ENCODE assay signal across 25 cellular contexts in genomic region chr14:44163946-44164345, GRCh38.
"Had no signal": no experiment of that assay in that cellular context is flagged by ENCODE, and none has a peak within 500 bp of the region (broad histone marks: within the 10 kb centered on the region; RNA-seq: fewer than 3 reads in every experiment).

No MANE protein-coding gene starts in this region.

- H3K9me3 ChIP-seq: ascending aorta, colonic mucosa, esophagus squamous epithelium, sigmoid colon, upper lobe of left lung had no signal

- H3K36me3 Mint-ChIP-seq: activated naive CD4-positive, alpha-beta T cell treated with anti-CD3 and anti-CD28 coated beads, Interleukin-2, amount 50 U/mL, for 24 hours; immature natural killer cell; naive thymus-derived CD4-positive, alpha-beta T cell; neural progenitor cell; T-cell had no signal

- H3K27ac ChIP-seq: ascending aorta, brain microvascular endothelial cell, colonic mucosa, esophagus squamous epithelium, foreskin keratinocyte, hepatocyte, left lung, neural progenitor cell, sigmoid colon, spleen, upper lobe of left lung had no signal

- H3K4me3 Mint-ChIP-seq: activated B cell treated with CpG ODN at 0.5 μM for 24 hours; activated CD4-positive, alpha-beta T cell treated with anti-CD3 and anti-CD28 coated beads for 36 hours; activated naive CD4-positive, alpha-beta T cell treated with anti-CD3 and anti-CD28 coated beads, Interleukin-2, amount 50 U/mL, for 24 hours; immature natural killer cell; naive thymus-derived CD4-positive, alpha-beta T cell; neural progenitor cell; T-cell had no signal

- H3K36me3 ChIP-seq: ascending aorta, brain microvascular endothelial cell, colonic mucosa, esophagus squamous epithelium, left lung, neural progenitor cell, sigmoid colon, spleen, upper lobe of left lung had no signal

- H3K4me3 ChIP-seq: ascending aorta, colonic mucosa, esophagus squamous epithelium, hepatocyte, left lung, lung, neural progenitor cell, sigmoid colon, spleen, upper lobe of left lung had no signal

- H3K4me1 ChIP-seq: ascending aorta, colonic mucosa, esophagus squamous epithelium, foreskin keratinocyte, left lung, neural progenitor cell, sigmoid colon, spleen, upper lobe of left lung had no signal

- DNase-seq: activated B cell treated with CpG ODN at 0.5 μM for 24 hours; activated CD4-positive, alpha-beta T cell treated with anti-CD3 and anti-CD28 coated beads for 36 hours; activated CD4-positive, alpha-beta T cell treated with anti-CD3 and anti-CD28 coated beads, Interleukin-2, amount 50 U/mL, for 48 hours; activated gamma-delta T cell treated with Interleukin-2 at 50 U/mL for 16 hours; brain microvascular endothelial cell; colonic mucosa; esophagus squamous epithelium; immature natural killer cell; kidney glomerular epithelial cell; left lung; naive thymus-derived CD4-positive, alpha-beta T cell; retina; sigmoid colon; spleen; stimulated activated CD4-positive, alpha-beta T cell treated with anti-CD3 and anti-CD28 coated beads, Interleukin-4, amount 100 ng/mL, for 1 hour; stimulated activated naive CD4-positive, alpha-beta T cell treated with Interleukin-2 at 50 U/mL for 16 hours; T-cell; T1000; upper lobe of left lung had no signal

- H3K4me1 Mint-ChIP-seq: activated B cell treated with CpG ODN at 0.5 μM for 24 hours; activated CD4-positive, alpha-beta T cell treated with anti-CD3 and anti-CD28 coated beads for 36 hours; activated naive CD4-positive, alpha-beta T cell treated with anti-CD3 and anti-CD28 coated beads, Interleukin-2, amount 50 U/mL, for 24 hours; immature natural killer cell; naive thymus-derived CD4-positive, alpha-beta T cell; T-cell had no signal

- H3K27me3 Mint-ChIP-seq: activated B cell treated with CpG ODN at 0.5 μM for 24 hours; activated CD4-positive, alpha-beta T cell treated with anti-CD3 and anti-CD28 coated beads for 36 hours; activated naive CD4-positive, alpha-beta T cell treated with anti-CD3 and anti-CD28 coated beads, Interleukin-2, amount 50 U/mL, for 24 hours; naive thymus-derived CD4-positive, alpha-beta T cell; T-cell had no signal

- H3K27ac Mint-ChIP-seq: activated B cell treated with CpG ODN at 0.5 μM for 24 hours; activated CD4-positive, alpha-beta T cell treated with anti-CD3 and anti-CD28 coated beads for 36 hours; activated naive CD4-positive, alpha-beta T cell treated with anti-CD3 and anti-CD28 coated beads, Interleukin-2, amount 50 U/mL, for 24 hours; immature natural killer cell; naive thymus-derived CD4-positive, alpha-beta T cell; neural progenitor cell; T-cell had no signal

- H3K27me3 ChIP-seq: ascending aorta, brain microvascular endothelial cell, colonic mucosa, esophagus squamous epithelium, foreskin keratinocyte, hepatocyte, left lung, neural progenitor cell, sigmoid colon, spleen, upper lobe of left lung had no signal
